In genomic region chr3:188362405-188362831, GRCh38 we compare ENCODE assay signal across 9 cellular contexts.
DNase-seq lines count a peak whose midpoint lies in the region; TF ChIP-seq lines count a peak whose summit lies in the region.
"Had no signal": no experiment of that assay in that cellular context is flagged by ENCODE, and none has a peak within 500 bp of the region (broad histone marks: within the 10 kb centered on the region; RNA-seq: fewer than 3 reads in every experiment).

No MANE protein-coding gene starts in this region.

- H3K79me2 ChIP-seq in DOHH2 (ENCODE audit: control insufficient read depth, low read length): peaks cover 59% of the 10 kb centered on the region

- H3K9me2 ChIP-seq in DOHH2 (replicated peaks; ENCODE audit: control insufficient read depth, low read length): no peaks in the 10 kb centered on the region

- H4K20me1 ChIP-seq in DOHH2 (ENCODE audit: control insufficient read depth, insufficient read depth, low read depth, low read length): no peaks in the 10 kb centered on the region

- H3K9me3 ChIP-seq in DOHH2 (ENCODE audit: control insufficient read depth, insufficient read depth, low read length) (no peaks in the 10 kb centered on the region), esophagus squamous epithelium (no peaks in the 10 kb centered on the region)

- H3K4me1 ChIP-seq in DOHH2 (ENCODE audit: control insufficient read depth, low read length) (peaks cover 97% of the 10 kb centered on the region), esophagus squamous epithelium (peaks cover 6 to 64% (median 29%) of the 10 kb centered on the region in 3 donors)

- 28 to 29% methylated on average over 10 of the region's 10 CpGs for WGBS in esophagus squamous epithelium, 2 donors

- TF ChIP-seq CTCF in DOHH2 (IDR thresholded peaks at IDR 0.05; ENCODE audit: low read depth, low read length, poor library complexity, severe bottlenecking) (peak; percentile 21), esophagus squamous epithelium (IDR thresholded peaks at IDR 0.05) (peak in 4 of 6 experiments; percentile 7 to 47 (median 14)), dorsolateral prefrontal cortex (IDR thresholded peaks at IDR 0.05 in 54 of 56, conservative IDR thresholded peaks at IDR 0.05 in 2 of 56; ENCODE audit: low read depth in 1 of 56, partially characterized antibody in 56 of 56) (no peak)

- peak overlapping the region; percentile 57 for H3K27ac ChIP-seq in DOHH2 (ENCODE audit: low read depth, low read length)
- H3K27ac ChIP-seq in esophagus squamous epithelium: peak overlapping the region in 3 of 4 donors; percentile 15 to 48 (median 29)
- H3K27ac ChIP-seq in dorsolateral prefrontal cortex: peak overlapping the region in 1 of 59 donors; percentile 36

- intact Hi-C loops in esophagus squamous epithelium (cut with DNase I) (no loop called here), dorsolateral prefrontal cortex (cut with DNase I) (no loop called here)

- peak overlapping the region; percentile 10 for H3K4me3 ChIP-seq in DOHH2 (ENCODE audit: low read length)
- no peak overlapping the region for H3K4me3 ChIP-seq in esophagus squamous epithelium
- H3K4me3 ChIP-seq in dorsolateral prefrontal cortex: no peak overlapping the region

- H3K27me3 ChIP-seq in DOHH2 (ENCODE audit: control insufficient read depth, low read length): no peaks in the 10 kb centered on the region
- no peaks in the 10 kb centered on the region for H3K27me3 ChIP-seq in esophagus squamous epithelium
- H3K27me3 ChIP-seq in dorsolateral prefrontal cortex: no peaks in the 10 kb centered on the region

- peaks cover 7% of the 10 kb centered on the region; the same call in 1 of the 2 replicates for H3F3A ChIP-seq in DOHH2 (ENCODE audit: control insufficient read depth, insufficient read depth)

- peak overlapping the region; percentile 53 for H3K4me2 ChIP-seq in DOHH2 (ENCODE audit: low read length)

- peak; percentile 32 for DNase-seq in OCI-M1 (lab: John Stamatoyannopoulos, UW)
- no peak for DNase-seq in esophagus squamous epithelium (lab: John Stamatoyannopoulos, UW)
- DNase-seq in pulmonary artery endothelial cell (ENCODE audit: low read depth, low spot score): peak; percentile 85
- DNase-seq in dorsolateral prefrontal cortex: no peak
- no peak for DNase-seq in NCI-H748 (lab: John Stamatoyannopoulos, UW; ENCODE audit: unreplicated experiment)
- no peak for DNase-seq in activated naive CD4-positive, alpha-beta T cell treated with anti-CD3 and anti-CD28 coated beads, Interleukin-2, amount 50 U/mL, for 16 hours
- no peak for DNase-seq in stimulated activated CD4-positive, alpha-beta T cell treated with anti-CD3 and anti-CD28 coated beads, Interleukin-4, amount 100 ng/mL, for 1 hour
- DNase-seq: right cardiac atrium had no signal

- H3K36me3 ChIP-seq in DOHH2 (ENCODE audit: control insufficient read depth, low read length) (no peaks in the 10 kb centered on the region; the same call in 1 of the 2 replicates), esophagus squamous epithelium (no peaks in the 10 kb centered on the region)

- no peak for TF ChIP-seq POLR2A in esophagus squamous epithelium (IDR thresholded peaks at IDR 0.05)

Comparison
In these comparisons a context has a peak if more than half of its experiments do, and no peak if none do; other contexts are left out.
1. CTCF ChIP-seq: peak in DOHH2 (single experiment) and esophagus squamous epithelium (4 of 6); none in dorsolateral prefrontal cortex (0 of 56).
2. DNase-seq: peak in OCI-M1 (single experiment) and pulmonary artery endothelial cell (single experiment); none in esophagus squamous epithelium (single experiment), dorsolateral prefrontal cortex (0 of 10), NCI-H748 (single experiment), activated naive CD4-positive, alpha-beta T cell treated with anti-CD3 and anti-CD28 coated beads, Interleukin-2, amount 50 U/mL, for 16 hours (single experiment) and stimulated activated CD4-positive, alpha-beta T cell treated with anti-CD3 and anti-CD28 coated beads, Interleukin-4, amount 100 ng/mL, for 1 hour (single experiment).